17 cellular contexts compared by ENCODE assay signal in the genomic region with DNA sequence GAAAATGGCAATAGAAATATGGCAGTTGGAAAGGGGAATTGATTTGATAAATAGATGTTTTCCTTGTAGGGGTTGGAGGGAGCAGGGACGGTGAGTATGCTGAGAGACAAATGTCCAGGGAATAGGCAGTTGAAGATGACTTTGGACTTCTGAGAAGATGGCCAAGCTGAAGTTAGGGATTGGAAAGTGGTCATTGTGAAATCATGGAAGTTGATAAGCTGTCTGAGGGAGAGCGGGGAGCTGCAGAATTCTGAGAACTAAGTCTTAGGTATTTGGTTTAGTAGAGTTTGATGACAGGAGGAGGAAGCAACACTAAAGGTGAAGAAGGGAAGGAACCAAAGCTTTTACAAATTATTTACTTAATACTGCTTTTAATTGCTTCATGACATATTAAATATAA. TPM values are rescaled to one million over a fixed set of nuclear protein-coding genes. Genes with fewer than 3 reads are reported as not detected.
DNase-seq lines count a peak whose midpoint lies in the region; ATAC-seq, FAIRE-seq and TF ChIP-seq lines count a peak whose summit lies in the region.
"Had no signal": no experiment of that assay in that cellular context is flagged by ENCODE, and none has a peak within 500 bp of the region (broad histone marks: within the 10 kb centered on the region; RNA-seq: fewer than 3 reads in every experiment).

No MANE protein-coding gene starts in this region.

- ATAC-seq in SK-N-SH treated with all-trans-retinoic acid at 6 μM for 48 hours (peak; percentile 26; the same call in 1 of the 3 replicates), gastroesophageal sphincter (no peak), pancreas (no peak), GM19023 (IDR thresholded peaks at IDR 0.05; ENCODE audit: unreplicated experiment) (no peak)
- no peak for ATAC-seq in activated T-cell treated with anti-CD3 and anti-CD28 coated beads, Interleukin-2, amount 50 U/mL, for 72 hours (replicated peaks in 1 of 2)
- ATAC-seq: natural killer cell treated with Interleukin-12 subunit alpha and Interleukin-12 subunit beta and Interleukin-15 and Interleukin-18, amount 100 ng/mL, for 72 hours had no signal

- no peaks in the 10 kb centered on the region for H3K4me1 ChIP-seq in CD4-positive, alpha-beta memory T cell (ENCODE audit: insufficient read depth, low read length)
- peaks cover 3 to 26% (median 13%) of the 10 kb centered on the region in 3 donors for H3K4me1 ChIP-seq in gastroesophageal sphincter
- peaks cover 3 to 12% (median 7%) of the 10 kb centered on the region in 3 donors for H3K4me1 ChIP-seq in pancreas
- H3K4me1 ChIP-seq in endodermal cell (ENCODE audit: control insufficient read depth, insufficient read depth, low read length) = no peaks in the 10 kb centered on the region

- no peak for TF ChIP-seq POLR2A in gastroesophageal sphincter (IDR thresholded peaks at IDR 0.05)

- no peaks in the 10 kb centered on the region for H3K9me3 ChIP-seq in CD4-positive, alpha-beta memory T cell (ENCODE audit: control insufficient read depth in 1 of 2, low read length in 2 of 2)
- H3K9me3 ChIP-seq in gastroesophageal sphincter (no peaks in the 10 kb centered on the region), pancreas (no peaks in the 10 kb centered on the region), endodermal cell (ENCODE audit: control insufficient read depth, low read length) (no peaks in the 10 kb centered on the region)

- H3K4me3 ChIP-seq in CD4-positive, alpha-beta memory T cell (ENCODE audit: low read length in 2 of 2) = no peak overlapping the region
- no peak overlapping the region for H3K4me3 ChIP-seq in gastroesophageal sphincter
- no peak overlapping the region for H3K4me3 ChIP-seq in pancreas
- H3K4me3 ChIP-seq in endodermal cell (ENCODE audit: low read length) = no peak overlapping the region

- H3K36me3 ChIP-seq in CD4-positive, alpha-beta memory T cell (ENCODE audit: insufficient read depth, low read length) = peaks cover 61% of the 10 kb centered on the region
- H3K36me3 ChIP-seq in gastroesophageal sphincter = peaks cover 5 to 84% of the 10 kb centered on the region in 2 donors
- peaks cover 0 to 25% (median 20%) of the 10 kb centered on the region in 3 donors for H3K36me3 ChIP-seq in pancreas
- peaks cover 84% of the 10 kb centered on the region for H3K36me3 ChIP-seq in endodermal cell (ENCODE audit: control insufficient read depth, insufficient read depth, low read length)

- TF ChIP-seq CTCF in gastroesophageal sphincter (IDR thresholded peaks at IDR 0.05) = no peak
- no peak for TF ChIP-seq CTCF in pancreas (IDR thresholded peaks at IDR 0.05)
- no peak for TF ChIP-seq CTCF in endodermal cell (conservative IDR thresholded peaks at IDR 0.05)

- DNase-seq in CD4-positive, alpha-beta memory T cell = no peak
- DNase-seq in pancreas (no peak), KBM-7 (no peak), endodermal cell (no peak)
- no peak for DNase-seq in activated T-cell treated with anti-CD3 and anti-CD28 coated beads, Interleukin-2, amount 50 U/mL, for 72 hours
- DNase-seq: activated CD4-positive, alpha-beta T cell treated with anti-CD3 and anti-CD28 coated beads, Interleukin-2, amount 10 ng/mL, durations not matched to agents 24 days and 14 days; activated T-cell treated with anti-CD3 and anti-CD28 coated beads, Interleukin-2, amount 50 U/mL, for 1 hour; GOT3; stimulated activated naive CD4-positive, alpha-beta T cell treated with Interleukin-2 at 50 U/mL for 16 hours had no signal

- peaks cover 44 to 84% of the 10 kb centered on the region in 2 donors for H3K36me3 Mint-ChIP-seq in CD4-positive, alpha-beta memory T cell
- peaks cover 2 to 18% of the 10 kb centered on the region in 2 donors for H3K36me3 Mint-ChIP-seq in activated T-cell treated with anti-CD3 and anti-CD28 coated beads, Interleukin-2, amount 50 U/mL, for 72 hours (ENCODE audit: insufficient read depth in 2 of 2)
- H3K36me3 Mint-ChIP-seq in endodermal cell (ENCODE audit: low read depth) = peaks cover 73% of the 10 kb centered on the region

- TF ChIP-seq EP300 in gastroesophageal sphincter (IDR thresholded peaks at IDR 0.05) = no peak

- H3K27ac ChIP-seq in CD4-positive, alpha-beta memory T cell (ENCODE audit: low read depth, low read length) = no peak overlapping the region
- H3K27ac ChIP-seq in gastroesophageal sphincter (peak overlapping the region in 3 of 4 donors; percentile 46 to 73 (median 65)), pancreas (peak overlapping the region in 3 of 4 donors; percentile 30 to 47 (median 31)), endodermal cell (ENCODE audit: low read depth, low read length) (no peak overlapping the region)

- peak overlapping the region in 1 of 8 donors; percentile 45 for H3K4me3 Mint-ChIP-seq in CD4-positive, alpha-beta memory T cell
- no peak overlapping the region for H3K4me3 Mint-ChIP-seq in activated T-cell treated with anti-CD3 and anti-CD28 coated beads, Interleukin-2, amount 50 U/mL, for 72 hours
- H3K4me3 Mint-ChIP-seq in endodermal cell = no peak overlapping the region
- H3K4me3 Mint-ChIP-seq: activated CD4-positive, alpha-beta T cell treated with anti-CD3 and anti-CD28 coated beads, Interleukin-2, amount 10 ng/mL, durations not matched to agents 24 days and 14 days; activated naive CD8-positive, alpha-beta T cell; CD14-positive monocyte; natural killer cell treated with Interleukin-12 subunit alpha and Interleukin-12 subunit beta and Interleukin-15 and Interleukin-18, amount 100 ng/mL, for 72 hours had no signal

- H3K27me3 Mint-ChIP-seq in CD4-positive, alpha-beta memory T cell = no peaks in the 10 kb centered on the region
- H3K27me3 Mint-ChIP-seq in activated T-cell treated with anti-CD3 and anti-CD28 coated beads, Interleukin-2, amount 50 U/mL, for 72 hours (ENCODE audit: low read depth) = no peaks in the 10 kb centered on the region
- no peaks in the 10 kb centered on the region for H3K27me3 Mint-ChIP-seq in endodermal cell (ENCODE audit: insufficient read depth)
- H3K27me3 Mint-ChIP-seq: activated CD4-positive, alpha-beta T cell treated with anti-CD3 and anti-CD28 coated beads, Interleukin-2, amount 10 ng/mL, durations not matched to agents 24 days and 14 days; activated naive CD8-positive, alpha-beta T cell; natural killer cell treated with Interleukin-12 subunit alpha and Interleukin-12 subunit beta and Interleukin-15 and Interleukin-18, amount 100 ng/mL, for 72 hours had no signal

- intact Hi-C loops in CD4-positive, alpha-beta memory T cell (cut with micrococcal nuclease) = no loop called here
- intact Hi-C loops in pancreas (cut with DNase I) = no loop called here

- H3K27ac Mint-ChIP-seq in CD4-positive, alpha-beta memory T cell = peak overlapping the region in 4 of 7 donors; percentile 9 to 82 (median 26)
- no peak overlapping the region for H3K27ac Mint-ChIP-seq in activated T-cell treated with anti-CD3 and anti-CD28 coated beads, Interleukin-2, amount 50 U/mL, for 72 hours
- H3K27ac Mint-ChIP-seq in endodermal cell = no peak overlapping the region
- H3K27ac Mint-ChIP-seq: activated CD4-positive, alpha-beta T cell treated with anti-CD3 and anti-CD28 coated beads, Interleukin-2, amount 10 ng/mL, durations not matched to agents 24 days and 14 days; activated naive CD8-positive, alpha-beta T cell; CD14-positive monocyte; natural killer cell treated with Interleukin-12 subunit alpha and Interleukin-12 subunit beta and Interleukin-15 and Interleukin-18, amount 100 ng/mL, for 72 hours had no signal

- H3K9me3 Mint-ChIP-seq in CD4-positive, alpha-beta memory T cell = no peaks in the 10 kb centered on the region
- H3K9me3 Mint-ChIP-seq in activated T-cell treated with anti-CD3 and anti-CD28 coated beads, Interleukin-2, amount 50 U/mL, for 72 hours = no peaks in the 10 kb centered on the region
- H3K9me3 Mint-ChIP-seq in endodermal cell = no peaks in the 10 kb centered on the region
- H3K9me3 Mint-ChIP-seq: activated CD4-positive, alpha-beta T cell treated with anti-CD3 and anti-CD28 coated beads, Interleukin-2, amount 10 ng/mL, durations not matched to agents 24 days and 14 days; natural killer cell treated with Interleukin-12 subunit alpha and Interleukin-12 subunit beta and Interleukin-15 and Interleukin-18, amount 100 ng/mL, for 72 hours had no signal

- POLR2A ChIA-PET in CD4-positive, alpha-beta memory T cell (lab: Charles Lee; ENCODE audit: partially characterized antibody) = no interaction called here

- 80 to 87% methylated on average over 2 of the region's 2 CpGs for WGBS in gastroesophageal sphincter (ENCODE audit: low coverage in 1 of 2), 2 donors
- WGBS in pancreas, 2 donors = 81 to 92% methylated on average over 2 of the region's 2 CpGs
- 96 to 100% methylated on average over 1 to 2 of the region's 2 CpGs for WGBS in endodermal cell (ENCODE audit: insufficient coverage in 1 of 2, insufficient read length in 1 of 2), 2 experiments

- FAIRE-seq in pancreas (lab: Jason Lieb, UNC) = no peak
- FAIRE-seq: TTC549 had no signal

- no peak overlapping the region for H3K9ac ChIP-seq in endodermal cell (ENCODE audit: extremely low read depth, low read length, poor library complexity, severe bottlenecking)

- peaks cover 0 to 9% (median 8%) of the 10 kb centered on the region in 4 donors for H3K4me1 Mint-ChIP-seq in CD4-positive, alpha-beta memory T cell
- H3K4me1 Mint-ChIP-seq in activated T-cell treated with anti-CD3 and anti-CD28 coated beads, Interleukin-2, amount 50 U/mL, for 72 hours (ENCODE audit: low read depth) = no peaks in the 10 kb centered on the region
- no peaks in the 10 kb centered on the region for H3K4me1 Mint-ChIP-seq in endodermal cell
- H3K4me1 Mint-ChIP-seq: CD14-positive monocyte had no signal

- in situ Hi-C loops in KBM-7 (cut with MboI; ENCODE audit: low pct_unique_long_range_greater_than_20kb, low sequenced_read_pairs) = no loop called here

- CTCF ChIA-PET in CD4-positive, alpha-beta memory T cell (lab: Charles Lee; ENCODE audit: partially characterized antibody) = interaction anchor here (0.7 to 1.2 kb wide), 3 partner anchors 11 to 20 kb away, joined by 3 to 5 read pairs (median 4); no protein-coding TSS in a partner anchor

- H3K27me3 ChIP-seq in CD4-positive, alpha-beta memory T cell (ENCODE audit: insufficient read depth, low read length) = no peaks in the 10 kb centered on the region
- H3K27me3 ChIP-seq in gastroesophageal sphincter (no peaks in the 10 kb centered on the region), pancreas (no peaks in the 10 kb centered on the region), endodermal cell (ENCODE audit: control insufficient read depth, insufficient read depth, low read length, poor library complexity, severe bottlenecking) (no peaks in the 10 kb centered on the region)
- H3K27me3 ChIP-seq: dorsolateral prefrontal cortex had no signal

RNA-seq across cellular contexts. Expression of a gene that starts 15.1 kb away (rescaled TPM):
- total RNA-seq in CD4-positive, alpha-beta memory T cell = 10 to 100 TPM; 23.6 to 26.8 TPM
- polyA plus RNA-seq in CD4-positive, alpha-beta memory T cell = 1 to 10 TPM; 4.0 to 9.5 TPM
- total RNA-seq in gastroesophageal sphincter (10 to 100 TPM; 11.3 to 38.8 (median 13.8) TPM), pancreas (10 to 100 TPM in 1 of 6 donors, 1 to 10 TPM in 5; 6.6 to 11.2 (median 8.9) TPM), endodermal cell (10 to 100 TPM; 32.9 to 33.5 TPM)
- 10 to 100 TPM; 20.4 to 21.9 TPM for polyA plus RNA-seq in pancreas
- 10 to 100 TPM; 30.4 to 32.9 TPM for total RNA-seq in activated T-cell treated with anti-CD3 and anti-CD28 coated beads, Interleukin-2, amount 50 U/mL, for 72 hours
- 25.6 TPM for polyA plus RNA-seq in endodermal cell (2013, experiment 1 of 2)
- 23.2 TPM for polyA plus RNA-seq in endodermal cell (2013, experiment 2 of 2)

RNA-seq across cellular contexts. Expression of a gene that starts 15.3 kb away (rescaled TPM):
- 10 to 100 TPM; 13.5 to 13.8 TPM for total RNA-seq in CD4-positive, alpha-beta memory T cell
- 1 to 10 TPM; 8.9 to 9.4 TPM for polyA plus RNA-seq in CD4-positive, alpha-beta memory T cell
- 10 to 100 TPM; 12.8 to 16.2 (median 14.6) TPM for total RNA-seq in gastroesophageal sphincter
- total RNA-seq in pancreas = 1 to 10 TPM; 2.8 to 7.4 (median 6.2) TPM
- polyA plus RNA-seq in pancreas = 1 to 10 TPM; 4.8 to 5.8 TPM
- 10 to 100 TPM; 12.2 to 13.2 TPM for total RNA-seq in activated T-cell treated with anti-CD3 and anti-CD28 coated beads, Interleukin-2, amount 50 U/mL, for 72 hours
- total RNA-seq in endodermal cell = 10 to 100 TPM; 23.9 to 32.1 TPM
- 20.1 TPM for polyA plus RNA-seq in endodermal cell (2013, experiment 1 of 2)
- polyA plus RNA-seq in endodermal cell (2013, experiment 2 of 2) = 18.3 TPM

Comparison
In these comparisons a context has a peak if more than half of its experiments do, and no peak if none do; other contexts are left out.
1. H3K27ac ChIP-seq: peak in gastroesophageal sphincter (3 of 4) and pancreas (3 of 4); none in CD4-positive, alpha-beta memory T cell (single experiment) and endodermal cell (single experiment).
2. H3K27ac Mint-ChIP-seq: peak in CD4-positive, alpha-beta memory T cell (4 of 7); none in activated T-cell treated with anti-CD3 and anti-CD28 coated beads, Interleukin-2, amount 50 U/mL, for 72 hours (single experiment) and endodermal cell (single experiment).